8 cellular contexts compared by ENCODE assay signal in genomic region chr12:6532927-6533652, GRCh38. TPM values are rescaled to one million over a fixed set of nuclear protein-coding genes. Genes with fewer than 3 reads are reported as not detected.
DNase-seq lines count a peak whose midpoint lies in the region; ATAC-seq and TF ChIP-seq lines count a peak whose summit lies in the region.

No MANE protein-coding gene starts in this region.

- WGBS in trophoblast cell (ENCODE audit: extremely low coverage, insufficient coverage, insufficient read length) = no CpG with 5 or more reads among the region's 14 CpGs

- H3K9ac ChIP-seq in OCI-LY1 (ENCODE audit: low read length) = peak overlapping the region; percentile 92
- H3K9ac ChIP-seq in trophoblast cell (ENCODE audit: low read length) = no peak overlapping the region

- H3K27ac ChIP-seq in OCI-LY1 (ENCODE audit: low read depth, low read length, poor library complexity, severe bottlenecking) (peak overlapping the region; percentile 85), angular gyrus (ENCODE audit: low read depth, low read length) (peak overlapping the region; percentile 98), trophoblast cell (ENCODE audit: low read depth, low read length) (peak overlapping the region; percentile 93)

- peak overlapping the region; percentile 56 for H3K4ac ChIP-seq in trophoblast cell (ENCODE audit: low read depth, low read length)

- peak overlapping the region; percentile 93 for H2AK5ac ChIP-seq in trophoblast cell (ENCODE audit: low read length)

- H2BK5ac ChIP-seq in trophoblast cell (ENCODE audit: low read depth, low read length, poor library complexity) = peak overlapping the region; percentile 95

- H3K9me2 ChIP-seq in OCI-LY1 (ENCODE audit: low read depth, low read length) = no peaks in the 10 kb centered on the region

- H2BK12ac ChIP-seq in trophoblast cell (ENCODE audit: low read length) = peak overlapping the region; percentile 92

- H3K4me1 ChIP-seq in OCI-LY1 (ENCODE audit: insufficient read depth, low read length, severe bottlenecking) = peaks cover 46% of the 10 kb centered on the region
- H3K4me1 ChIP-seq in trophoblast cell (ENCODE audit: control insufficient read depth in 1 of 2, insufficient read depth in 2 of 2, low read length in 2 of 2) = peaks cover 31 to 45% of the 10 kb centered on the region in 2 experiments

- H2BK120ac ChIP-seq in trophoblast cell (ENCODE audit: insufficient read depth, low read length, poor library complexity) = peak overlapping the region; percentile 79

- H3K79me2 ChIP-seq in OCI-LY1 (ENCODE audit: insufficient read depth, low read length) (peaks cover 17% of the 10 kb centered on the region), trophoblast cell (ENCODE audit: control insufficient read depth, insufficient read depth, low read length, poor library complexity) (peaks cover 26% of the 10 kb centered on the region)

- DNase-seq in C1 segment of cervical spinal cord (lab: John Stamatoyannopoulos, UW) = peak in 12 of 14 donors; percentile 72 to 97 (median 90)
- peak; percentile 85 for DNase-seq in left ventricle myocardium superior
- DNase-seq in trophoblast cell = peak; percentile 97 to 98

- H4K91ac ChIP-seq in trophoblast cell (ENCODE audit: low read depth, low read length) = peak overlapping the region; percentile 89

- H4K20me1 ChIP-seq in OCI-LY1 (ENCODE audit: insufficient read depth, low read length) = no peaks in the 10 kb centered on the region

- peaks cover 80% of the 10 kb centered on the region for H3K36me3 ChIP-seq in OCI-LY1 (ENCODE audit: insufficient read depth, low read length)
- H3K36me3 ChIP-seq in trophoblast cell (ENCODE audit: control insufficient read depth in 1 of 2, insufficient read depth in 2 of 2, low read length in 2 of 2) = peaks cover 55 to 57% of the 10 kb centered on the region in 2 experiments

- H3F3A ChIP-seq in OCI-LY1 (ENCODE audit: insufficient read depth, low read length) = no peaks in the 10 kb centered on the region; the same call in 1 of the 2 replicates

- no peak overlapping the region for H3K23ac ChIP-seq in trophoblast cell (ENCODE audit: low read length)

- H3K27me3 ChIP-seq in OCI-LY1 (ENCODE audit: insufficient read depth, low read length) = no peaks in the 10 kb centered on the region
- H3K27me3 ChIP-seq in trophoblast cell (ENCODE audit: insufficient read depth, low read length) = no peaks in the 10 kb centered on the region

- H4K8ac ChIP-seq in trophoblast cell (ENCODE audit: low read depth, low read length) = peak overlapping the region; percentile 80

- no peak overlapping the region for H2AFZ ChIP-seq in OCI-LY1 (ENCODE audit: low read length)
- H2AFZ ChIP-seq in trophoblast cell (ENCODE audit: insufficient read depth, low read length, poor library complexity) = peak overlapping the region; percentile 59

- peaks cover 48% of the 10 kb centered on the region for H3K79me1 ChIP-seq in trophoblast cell (ENCODE audit: low read length)

- H3K4me3 ChIP-seq in OCI-LY1 (ENCODE audit: low read depth, low read length, poor library complexity, severe bottlenecking) (peak overlapping the region; percentile 98), trophoblast cell (ENCODE audit: low read depth, low read length) (peak overlapping the region; percentile 69)

- peak overlapping the region; percentile 44 for H3K18ac ChIP-seq in trophoblast cell (ENCODE audit: low read length)

- H3K4me2 ChIP-seq in OCI-LY1 (ENCODE audit: low read length) = peak overlapping the region; percentile 88
- H3K4me2 ChIP-seq in trophoblast cell (ENCODE audit: low read length) = peak overlapping the region; percentile 85

- no peaks in the 10 kb centered on the region for H3K9me3 ChIP-seq in OCI-LY1 (ENCODE audit: low read length)
- peaks cover 1% of the 10 kb centered on the region for H3K9me3 ChIP-seq in trophoblast cell (ENCODE audit: insufficient read depth, low read depth, low read length)

- H4K12ac ChIP-seq in trophoblast cell (ENCODE audit: low read depth, low read length) = peak overlapping the region; percentile 24

- intact Hi-C loops in left ventricle myocardium superior (cut with micrococcal nuclease) = no loop called here

- ATAC-seq in GM18907 (IDR thresholded peaks at IDR 0.05; ENCODE audit: unreplicated experiment) (peak; percentile 17), HG03460 (IDR thresholded peaks at IDR 0.05; ENCODE audit: unreplicated experiment) (peak; percentile 17), left ventricle myocardium superior (peak; percentile 62), HG03378 (IDR thresholded peaks at IDR 0.05; ENCODE audit: unreplicated experiment) (no peak)

- peak overlapping the region; percentile 70 for H3K14ac ChIP-seq in trophoblast cell (ENCODE audit: low read length)

- TF ChIP-seq CTCF in OCI-LY1 (IDR thresholded peaks at IDR 0.05; ENCODE audit: low read length) = no peak

RNA-seq across cellular contexts. Expression of gene GAPDH, which starts 1.2 kb away (rescaled TPM):
- total RNA-seq in left ventricle myocardium superior = 4,526 TPM
- 5,061 and 5,152 TPM in 2 replicates for polyA plus RNA-seq in trophoblast cell (2013)

RNA-seq across cellular contexts. Expression of gene IFFO1, which starts 22.8 kb away (rescaled TPM):
- total RNA-seq in left ventricle myocardium superior = 14.9 TPM
- polyA plus RNA-seq in trophoblast cell (2013) = 5.1 and 5.3 TPM in 2 replicates

RNA-seq across cellular contexts. Expression of gene NOP2, which starts 35.0 kb away (rescaled TPM):
- total RNA-seq in left ventricle myocardium superior = 16.1 TPM
- 47.1 and 49.3 TPM in 2 replicates for polyA plus RNA-seq in trophoblast cell (2013)

RNA-seq across cellular contexts. Expression of gene NCAPD2, which starts 39.2 kb away (rescaled TPM):
- total RNA-seq in left ventricle myocardium superior = 13.1 TPM
- 39.3 and 41.7 TPM in 2 replicates for polyA plus RNA-seq in trophoblast cell (2013)

RNA-seq across cellular contexts. Expression of gene MRPL51, which starts 40.0 kb away (rescaled TPM):
- total RNA-seq in left ventricle myocardium superior = 275 TPM
- 534 and 575 TPM in 2 replicates for polyA plus RNA-seq in trophoblast cell (2013)
